12 cellular contexts compared by ENCODE assay signal in genomic region chr20:31496761-31497295, GRCh38. TPM values are rescaled to one million over a fixed set of nuclear protein-coding genes. Genes with fewer than 3 reads are reported as not detected.
DNase-seq lines count a peak whose midpoint lies in the region; ATAC-seq and TF ChIP-seq lines count a peak whose summit lies in the region.
"Had no signal": no experiment of that assay in that cellular context is flagged by ENCODE, and none has a peak within 500 bp of the region (broad histone marks: within the 10 kb centered on the region; RNA-seq: fewer than 3 reads in every experiment).

No MANE protein-coding gene starts in this region.

- H3K27me3 Mint-ChIP-seq in neural progenitor cell (ENCODE audit: insufficient read depth, low read depth): peaks cover 20% of the 10 kb centered on the region

- no peak overlapping the region for H3K4me3 Mint-ChIP-seq in neural progenitor cell
- H3K4me3 Mint-ChIP-seq: WTC11 had no signal

- no peaks in the 10 kb centered on the region for H3K9me3 Mint-ChIP-seq in neural progenitor cell

- no peak overlapping the region for H3K4me2 ChIP-seq in parathyroid adenoma (ENCODE audit: low read length)
- H3K4me2 ChIP-seq in neural progenitor cell: no peak overlapping the region

- H3K27me3 ChIP-seq in A673 (replicated peaks; ENCODE audit: insufficient read depth, low read depth, low read length, poor library complexity): no peaks in the 10 kb centered on the region
- no peaks in the 10 kb centered on the region for H3K27me3 ChIP-seq in parathyroid adenoma (ENCODE audit: control insufficient read depth, insufficient read depth, low read length)
- H3K27me3 ChIP-seq in neural progenitor cell: no peaks in the 10 kb centered on the region

- H3K27ac ChIP-seq in A673 (ENCODE audit: low read depth, low read length, poor library complexity, severe bottlenecking) (no peak overlapping the region), parathyroid adenoma (peak overlapping the region; percentile 39), neural progenitor cell (no peak overlapping the region)

- H3K79me2 ChIP-seq in parathyroid adenoma: no peaks in the 10 kb centered on the region
- H3K79me2 ChIP-seq in neural progenitor cell (ENCODE audit: low read depth): no peaks in the 10 kb centered on the region

- no peaks in the 10 kb centered on the region for H3K9me3 ChIP-seq in A673 (ENCODE audit: low read depth, low read length, poor library complexity, severe bottlenecking)
- H3K9me3 ChIP-seq in parathyroid adenoma (ENCODE audit: control insufficient read depth, low read length): no peaks in the 10 kb centered on the region
- peaks cover 5% of the 10 kb centered on the region for H3K9me3 ChIP-seq in neural progenitor cell (ENCODE audit: low read depth)

- H2AFZ ChIP-seq in parathyroid adenoma: peak overlapping the region; percentile 53
- H2AFZ ChIP-seq in neural progenitor cell (replicated peaks): no peak overlapping the region

- intact Hi-C loops in A673 (cut with micrococcal nuclease; ENCODE audit: unreplicated experiment): no loop called here

- POLR2A ChIA-PET in A673 (lab: Charles Lee; ENCODE audit: low non-redundant PET): no interaction called here

- DNase-seq in A673 (ENCODE audit: low spot score) (peak; percentile 32), NCI-H1105 (lab: John Stamatoyannopoulos, UW) (peak; percentile 37), fibroblast of the aortic adventitia (ENCODE audit: low read depth) (peak; percentile 74), inferior parietal cortex (ENCODE audit: extremely low spot score) (no peak), neural progenitor cell (ENCODE audit: low spot score) (no peak)
- DNase-seq: activated naive CD4-positive, alpha-beta T cell treated with Interleukin-2 at 50 U/mL for 16 hours had no signal

- H3K4me1 Mint-ChIP-seq in neural progenitor cell: peaks cover 4% of the 10 kb centered on the region
- H3K4me1 Mint-ChIP-seq: WTC11 had no signal

- H3K36me3 ChIP-seq in A673 (ENCODE audit: insufficient read depth, low read length, poor library complexity, severe bottlenecking): no peaks in the 10 kb centered on the region
- H3K36me3 ChIP-seq in parathyroid adenoma (ENCODE audit: control insufficient read depth, insufficient read depth, low read length): no peaks in the 10 kb centered on the region
- H3K36me3 ChIP-seq in neural progenitor cell: no peaks in the 10 kb centered on the region

- no peak overlapping the region for H3K27ac Mint-ChIP-seq in neural progenitor cell
- H3K27ac Mint-ChIP-seq: WTC11 had no signal

- CTCF ChIA-PET in A673 (lab: Charles Lee): no interaction called here

- ATAC-seq in HG02840 (IDR thresholded peaks at IDR 0.05; ENCODE audit: low FRiP score, unreplicated experiment) (no peak), GM18873 (IDR thresholded peaks at IDR 0.05; ENCODE audit: low FRiP score, unreplicated experiment) (no peak)
- ATAC-seq: WTC11 had no signal

- TF ChIP-seq CTCF in A673 (conservative IDR thresholded peaks at IDR 0.05; ENCODE audit: low read depth, low read length): no peak
- no peak for TF ChIP-seq CTCF in fibroblast of the aortic adventitia (IDR thresholded peaks at IDR 0.05; ENCODE audit: insufficient read depth, low read length)
- no peak for TF ChIP-seq CTCF in parathyroid adenoma (IDR thresholded peaks at IDR 0.05)
- TF ChIP-seq CTCF in neural progenitor cell (IDR thresholded peaks at IDR 0.05): no peak

- H3F3A ChIP-seq in neural progenitor cell (ENCODE audit: low read depth): no peaks in the 10 kb centered on the region

- H3K36me3 Mint-ChIP-seq in neural progenitor cell: no peaks in the 10 kb centered on the region

- BruUV-seq in A673 (replicated peaks; lab: Mats Ljungman, UMichigan): no TSS peak

- no peak overlapping the region for H3K9ac ChIP-seq in parathyroid adenoma
- no peak overlapping the region for H3K9ac ChIP-seq in neural progenitor cell

- H3K4me1 ChIP-seq in A673 (ENCODE audit: insufficient read depth, low read length, poor library complexity, severe bottlenecking) (no peaks in the 10 kb centered on the region), parathyroid adenoma (no peaks in the 10 kb centered on the region), neural progenitor cell (no peaks in the 10 kb centered on the region)

- H4K20me1 ChIP-seq in neural progenitor cell (ENCODE audit: low read depth): no peaks in the 10 kb centered on the region

- no peak overlapping the region for H3K4me3 ChIP-seq in A673 (ENCODE audit: low read depth, low read length, poor library complexity, severe bottlenecking)
- H3K4me3 ChIP-seq in fibroblast of the aortic adventitia (ENCODE audit: low read depth, low read length): peak overlapping the region; percentile 38
- H3K4me3 ChIP-seq in parathyroid adenoma (ENCODE audit: low read depth, low read length): no peak overlapping the region
- no peak overlapping the region for H3K4me3 ChIP-seq in neural progenitor cell

RNA-seq across cellular contexts. Expression of gene HM13, which starts 17.4 kb away (rescaled TPM):
- 182 and 196 TPM in 2 replicates for total RNA-seq in A673 (2021)
- 47.6 and 131 TPM in 2 replicates for total RNA-seq in fibroblast of the aortic adventitia (ENCODE audit: low replicate concordance)
- total RNA-seq in neural progenitor cell (ENCODE audit: low replicate concordance): 46.2 and 81.5 TPM in 2 replicates

RNA-seq across cellular contexts. Expression of gene REM1, which starts 21.7 kb away (rescaled TPM):
- total RNA-seq in A673 (2021) (not detected in 2 replicates), fibroblast of the aortic adventitia (ENCODE audit: low replicate concordance) (0.16 TPM in 1 of 2 replicates, not detected in the other), neural progenitor cell (ENCODE audit: low replicate concordance) (not detected in 2 replicates)
- total RNA-seq: lung microvascular endothelial cell, WTC11 had no signal

RNA-seq across cellular contexts. Expression of gene DEFB124, which starts 21.9 kb away (rescaled TPM):
- total RNA-seq in A673 (2021) (not detected in 2 replicates), fibroblast of the aortic adventitia (ENCODE audit: low replicate concordance) (not detected in 2 replicates), neural progenitor cell (ENCODE audit: low replicate concordance) (not detected in 2 replicates)
- total RNA-seq: lung microvascular endothelial cell, urinary bladder, WTC11 had no signal

RNA-seq across cellular contexts. Expression of gene DEFB123, which starts 56.4 kb away (rescaled TPM):
- not detected in 2 replicates for total RNA-seq in A673 (2021)
- not detected in 2 replicates for total RNA-seq in fibroblast of the aortic adventitia (ENCODE audit: low replicate concordance)
- total RNA-seq in neural progenitor cell (ENCODE audit: low replicate concordance): not detected in 2 replicates
- total RNA-seq: lung microvascular endothelial cell, urinary bladder, WTC11 had no signal

Comparison
In these comparisons a context has a peak if more than half of its experiments do, and no peak if none do; other contexts are left out.
1. DNase-seq: peak in A673 (single experiment), NCI-H1105 (single experiment) and fibroblast of the aortic adventitia (single experiment); none in inferior parietal cortex (single experiment) and neural progenitor cell (single experiment).